22 cellular contexts compared by ENCODE assay signal in the genomic region with DNA sequence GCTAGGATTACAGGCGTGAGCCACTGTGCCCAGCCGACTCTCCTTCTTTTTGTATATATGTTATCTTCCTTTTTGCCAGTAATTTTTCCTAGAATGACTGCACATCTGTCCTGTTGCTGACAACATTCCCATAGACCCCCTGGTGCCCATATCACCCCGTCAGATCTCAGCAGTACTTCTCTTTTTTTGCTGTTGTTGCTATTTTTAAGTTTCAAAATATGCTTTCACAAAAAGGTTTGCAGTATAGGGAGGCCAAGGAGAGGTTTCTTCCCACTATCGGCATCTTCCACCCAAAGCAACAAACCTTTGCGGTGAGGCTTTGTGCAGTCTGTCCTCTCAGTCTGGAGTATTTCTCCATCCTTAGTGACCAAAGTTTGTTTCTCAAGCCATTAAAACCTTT. TPM values are rescaled to one million over a fixed set of nuclear protein-coding genes. Genes with fewer than 3 reads are reported as not detected.
DNase-seq lines count a peak whose midpoint lies in the region; ATAC-seq and TF ChIP-seq lines count a peak whose summit lies in the region.
"Had no signal": no experiment of that assay in that cellular context is flagged by ENCODE, and none has a peak within 500 bp of the region (broad histone marks: within the 10 kb centered on the region; RNA-seq: fewer than 3 reads in every experiment).

No MANE protein-coding gene starts in this region.

- CTCF ChIA-PET in activated CD8-positive, alpha-beta T cell treated with anti-CD3 and anti-CD28 coated beads for 36 hours (lab: Charles Lee): no interaction called here
- CTCF ChIA-PET in activated CD8-positive, alpha-beta T cell treated with anti-CD3 and anti-CD28 coated beads, Interleukin-2, amount 10 ng/mL, durations not matched to agents 7 days and 5 days (lab: Charles Lee): no interaction called here

- POLR2A ChIA-PET in activated CD8-positive, alpha-beta T cell treated with anti-CD3 and anti-CD28 coated beads for 36 hours (lab: Charles Lee): no interaction called here
- POLR2A ChIA-PET in activated CD8-positive, alpha-beta T cell treated with anti-CD3 and anti-CD28 coated beads, Interleukin-2, amount 10 ng/mL, durations not matched to agents 7 days and 5 days (lab: Charles Lee): no interaction called here

- no peak for ATAC-seq in activated CD8-positive, alpha-beta T cell treated with anti-CD3 and anti-CD28 coated beads for 36 hours
- ATAC-seq in activated CD8-positive, alpha-beta T cell treated with anti-CD3 and anti-CD28 coated beads, Interleukin-2, amount 10 ng/mL, durations not matched to agents 7 days and 5 days: no peak
- ATAC-seq in stimulated activated naive CD8-positive, alpha-beta T cell treated with anti-CD3 and anti-CD28 coated beads, Interleukin-15, amount 100 ng/mL, for 72 hours: no peak
- no peak for ATAC-seq in stimulated activated naive B cell treated with anti-CD40 and anti-IgM and Interleukin-4, amounts not matched to agents 10 μg/mL and 1 μg/mL and 100 μg/mL, for 72 hours (replicated peaks)
- no peak for ATAC-seq in HG03097 (IDR thresholded peaks at IDR 0.05; ENCODE audit: low FRiP score, unreplicated experiment)

- no peak overlapping the region for H3K4me3 Mint-ChIP-seq in activated CD8-positive, alpha-beta T cell treated with anti-CD3 and anti-CD28 coated beads for 36 hours
- H3K4me3 Mint-ChIP-seq in activated CD8-positive, alpha-beta T cell treated with anti-CD3 and anti-CD28 coated beads, Interleukin-2, amount 10 ng/mL, durations not matched to agents 7 days and 5 days: no peak overlapping the region
- H3K4me3 Mint-ChIP-seq in stimulated activated naive CD8-positive, alpha-beta T cell treated with anti-CD3 and anti-CD28 coated beads, Interleukin-15, Interleukin-2, amounts not matched to agents 100 ng/mL and 50 ng/mL, for 24 hours: no peak overlapping the region
- H3K4me3 Mint-ChIP-seq in stimulated activated naive CD8-positive, alpha-beta T cell treated with anti-CD3 and anti-CD28 coated beads, Interleukin-15, amount 100 ng/mL, for 72 hours: peak overlapping the region in 1 of 2 donors; percentile 17
- H3K4me3 Mint-ChIP-seq in activated T-helper 2 cell treated with anti-CD3 and anti-CD28 coated beads, Interferon-gamma antibody, Interleukin-2, Interleukin-4, amounts not matched to agents 10 μg/mL and 5 μg/mL and 100 μg/mL, durations not matched to agents 14 hours and 24 hours and 36 hours (ENCODE audit: low read depth): no peak overlapping the region
- H3K4me3 Mint-ChIP-seq in stimulated activated naive B cell treated with anti-CD40 and anti-IgM and Interleukin-4, amounts not matched to agents 10 μg/mL and 1 μg/mL and 100 μg/mL, for 72 hours: peak overlapping the region; percentile 2 to 49
- H3K4me3 Mint-ChIP-seq: CD4-positive, CD25-positive, alpha-beta regulatory T cell had no signal

- intact Hi-C loops in activated CD8-positive, alpha-beta T cell treated with anti-CD3 and anti-CD28 coated beads for 36 hours (cut with micrococcal nuclease): no loop called here
- intact Hi-C loops in activated T-helper 2 cell treated with anti-CD3 and anti-CD28 coated beads, Interferon-gamma antibody, Interleukin-2, Interleukin-4, amounts not matched to agents 10 μg/mL and 5 μg/mL and 100 μg/mL, durations not matched to agents 14 hours and 24 hours and 36 hours (cut with micrococcal nuclease): no loop called here

- H3K4me1 Mint-ChIP-seq in activated CD8-positive, alpha-beta T cell treated with anti-CD3 and anti-CD28 coated beads for 36 hours (ENCODE audit: low read depth): peaks cover 24% of the 10 kb centered on the region
- H3K4me1 Mint-ChIP-seq in activated CD8-positive, alpha-beta T cell treated with anti-CD3 and anti-CD28 coated beads, Interleukin-2, amount 10 ng/mL, durations not matched to agents 7 days and 5 days (ENCODE audit: low read depth): no peaks in the 10 kb centered on the region
- H3K4me1 Mint-ChIP-seq in stimulated activated naive CD8-positive, alpha-beta T cell treated with anti-CD3 and anti-CD28 coated beads, Interleukin-15, Interleukin-2, amounts not matched to agents 100 ng/mL and 50 ng/mL, for 24 hours (ENCODE audit: low read depth): peaks cover 25% of the 10 kb centered on the region
- peaks cover 51% of the 10 kb centered on the region for H3K4me1 Mint-ChIP-seq in stimulated activated naive CD8-positive, alpha-beta T cell treated with anti-CD3 and anti-CD28 coated beads, Interleukin-15, amount 100 ng/mL, for 72 hours
- H3K4me1 Mint-ChIP-seq in activated T-helper 2 cell treated with anti-CD3 and anti-CD28 coated beads, Interferon-gamma antibody, Interleukin-2, Interleukin-4, amounts not matched to agents 10 μg/mL and 5 μg/mL and 100 μg/mL, durations not matched to agents 14 hours and 24 hours and 36 hours (ENCODE audit: low read depth): peaks cover 26% of the 10 kb centered on the region
- H3K4me1 Mint-ChIP-seq in stimulated activated naive B cell treated with anti-CD40 and anti-IgM and Interleukin-4, amounts not matched to agents 10 μg/mL and 1 μg/mL and 100 μg/mL, for 72 hours: peaks cover 65 to 92% of the 10 kb centered on the region in 2 donors

- H3K27me3 Mint-ChIP-seq in activated CD8-positive, alpha-beta T cell treated with anti-CD3 and anti-CD28 coated beads for 36 hours: no peaks in the 10 kb centered on the region
- H3K27me3 Mint-ChIP-seq in activated CD8-positive, alpha-beta T cell treated with anti-CD3 and anti-CD28 coated beads, Interleukin-2, amount 10 ng/mL, durations not matched to agents 7 days and 5 days (ENCODE audit: low read depth): no peaks in the 10 kb centered on the region
- no peaks in the 10 kb centered on the region for H3K27me3 Mint-ChIP-seq in stimulated activated naive CD8-positive, alpha-beta T cell treated with anti-CD3 and anti-CD28 coated beads, Interleukin-15, Interleukin-2, amounts not matched to agents 100 ng/mL and 50 ng/mL, for 24 hours
- H3K27me3 Mint-ChIP-seq in stimulated activated naive CD8-positive, alpha-beta T cell treated with anti-CD3 and anti-CD28 coated beads, Interleukin-15, amount 100 ng/mL, for 72 hours: no peaks in the 10 kb centered on the region
- H3K27me3 Mint-ChIP-seq in activated T-helper 2 cell treated with anti-CD3 and anti-CD28 coated beads, Interferon-gamma antibody, Interleukin-2, Interleukin-4, amounts not matched to agents 10 μg/mL and 5 μg/mL and 100 μg/mL, durations not matched to agents 14 hours and 24 hours and 36 hours (ENCODE audit: low read depth): no peaks in the 10 kb centered on the region
- H3K27me3 Mint-ChIP-seq in stimulated activated naive B cell treated with anti-CD40 and anti-IgM and Interleukin-4, amounts not matched to agents 10 μg/mL and 1 μg/mL and 100 μg/mL, for 72 hours: no peaks in the 10 kb centered on the region
- H3K27me3 Mint-ChIP-seq: CD4-positive, CD25-positive, alpha-beta regulatory T cell had no signal

- peaks cover 73% of the 10 kb centered on the region for H3K36me3 Mint-ChIP-seq in activated CD8-positive, alpha-beta T cell treated with anti-CD3 and anti-CD28 coated beads for 36 hours (ENCODE audit: low read depth)
- peaks cover 89% of the 10 kb centered on the region for H3K36me3 Mint-ChIP-seq in activated CD8-positive, alpha-beta T cell treated with anti-CD3 and anti-CD28 coated beads, Interleukin-2, amount 10 ng/mL, durations not matched to agents 7 days and 5 days (ENCODE audit: low read depth)
- peaks cover 82% of the 10 kb centered on the region for H3K36me3 Mint-ChIP-seq in stimulated activated naive CD8-positive, alpha-beta T cell treated with anti-CD3 and anti-CD28 coated beads, Interleukin-15, Interleukin-2, amounts not matched to agents 100 ng/mL and 50 ng/mL, for 24 hours (ENCODE audit: low read depth)
- H3K36me3 Mint-ChIP-seq in activated T-helper 2 cell treated with anti-CD3 and anti-CD28 coated beads, Interferon-gamma antibody, Interleukin-2, Interleukin-4, amounts not matched to agents 10 μg/mL and 5 μg/mL and 100 μg/mL, durations not matched to agents 14 hours and 24 hours and 36 hours (ENCODE audit: low read depth): peaks cover 93% of the 10 kb centered on the region
- peaks cover 75 to 91% of the 10 kb centered on the region in 2 donors for H3K36me3 Mint-ChIP-seq in stimulated activated naive B cell treated with anti-CD40 and anti-IgM and Interleukin-4, amounts not matched to agents 10 μg/mL and 1 μg/mL and 100 μg/mL, for 72 hours

- DNase-seq in activated CD8-positive, alpha-beta T cell treated with anti-CD3 and anti-CD28 coated beads for 36 hours: no peak
- DNase-seq in activated CD8-positive, alpha-beta T cell treated with anti-CD3 and anti-CD28 coated beads, Interleukin-2, amount 10 ng/mL, durations not matched to agents 7 days and 5 days: no peak
- no peak for DNase-seq in stimulated activated naive CD8-positive, alpha-beta T cell treated with anti-CD3 and anti-CD28 coated beads, Interleukin-15, amount 100 ng/mL, for 72 hours
- DNase-seq in activated T-helper 2 cell treated with anti-CD3 and anti-CD28 coated beads, Interferon-gamma antibody, Interleukin-2, Interleukin-4, amounts not matched to agents 10 μg/mL and 5 μg/mL and 100 μg/mL, durations not matched to agents 14 hours and 24 hours and 36 hours (ENCODE audit: low spot score): no peak
- no peak for DNase-seq in stimulated activated naive B cell treated with anti-CD40 and anti-IgM and Interleukin-4, amounts not matched to agents 10 μg/mL and 1 μg/mL and 100 μg/mL, for 72 hours
- no peak for DNase-seq in NCI-H526 (lab: John Stamatoyannopoulos, UW)
- DNase-seq: 8988T; CD4-positive, CD25-positive, alpha-beta regulatory T cell; DMS153; DND-41; NCI-H1092 treated with DMSO at 0.1 percent for 48 hours; NCI-H1436; NCI-H187 treated with DMSO at 0.1 percent for 48 hours; NCI-H2171 treated with DMSO at 0.1 percent for 48 hours; NCI-H345; NCI-H524; NCI-H774; PC-9; Right ventricle myocardium superior had no signal

- H3K27ac Mint-ChIP-seq in activated CD8-positive, alpha-beta T cell treated with anti-CD3 and anti-CD28 coated beads for 36 hours: peak overlapping the region; percentile 31
- no peak overlapping the region for H3K27ac Mint-ChIP-seq in activated CD8-positive, alpha-beta T cell treated with anti-CD3 and anti-CD28 coated beads, Interleukin-2, amount 10 ng/mL, durations not matched to agents 7 days and 5 days
- peak overlapping the region; percentile 1 for H3K27ac Mint-ChIP-seq in stimulated activated naive CD8-positive, alpha-beta T cell treated with anti-CD3 and anti-CD28 coated beads, Interleukin-15, Interleukin-2, amounts not matched to agents 100 ng/mL and 50 ng/mL, for 24 hours
- peak overlapping the region in 1 of 2 donors; percentile 33 for H3K27ac Mint-ChIP-seq in stimulated activated naive CD8-positive, alpha-beta T cell treated with anti-CD3 and anti-CD28 coated beads, Interleukin-15, amount 100 ng/mL, for 72 hours
- H3K27ac Mint-ChIP-seq in activated T-helper 2 cell treated with anti-CD3 and anti-CD28 coated beads, Interferon-gamma antibody, Interleukin-2, Interleukin-4, amounts not matched to agents 10 μg/mL and 5 μg/mL and 100 μg/mL, durations not matched to agents 14 hours and 24 hours and 36 hours: peak overlapping the region; percentile 51
- peak overlapping the region; percentile 87 for H3K27ac Mint-ChIP-seq in stimulated activated naive B cell treated with anti-CD40 and anti-IgM and Interleukin-4, amounts not matched to agents 10 μg/mL and 1 μg/mL and 100 μg/mL, for 72 hours
- H3K27ac Mint-ChIP-seq: CD4-positive, CD25-positive, alpha-beta regulatory T cell had no signal

- TF ChIP-seq CTCF in activated CD8-positive, alpha-beta T cell treated with anti-CD3 and anti-CD28 coated beads for 36 hours (IDR thresholded peaks at IDR 0.05): no peak

- H3K9me3 Mint-ChIP-seq in activated CD8-positive, alpha-beta T cell treated with anti-CD3 and anti-CD28 coated beads for 36 hours: no peaks in the 10 kb centered on the region
- H3K9me3 Mint-ChIP-seq in activated CD8-positive, alpha-beta T cell treated with anti-CD3 and anti-CD28 coated beads, Interleukin-2, amount 10 ng/mL, durations not matched to agents 7 days and 5 days (ENCODE audit: insufficient read depth): no peaks in the 10 kb centered on the region
- no peaks in the 10 kb centered on the region for H3K9me3 Mint-ChIP-seq in stimulated activated naive CD8-positive, alpha-beta T cell treated with anti-CD3 and anti-CD28 coated beads, Interleukin-15, Interleukin-2, amounts not matched to agents 100 ng/mL and 50 ng/mL, for 24 hours
- H3K9me3 Mint-ChIP-seq in stimulated activated naive CD8-positive, alpha-beta T cell treated with anti-CD3 and anti-CD28 coated beads, Interleukin-15, amount 100 ng/mL, for 72 hours: no peaks in the 10 kb centered on the region
- no peaks in the 10 kb centered on the region for H3K9me3 Mint-ChIP-seq in activated T-helper 2 cell treated with anti-CD3 and anti-CD28 coated beads, Interferon-gamma antibody, Interleukin-2, Interleukin-4, amounts not matched to agents 10 μg/mL and 5 μg/mL and 100 μg/mL, durations not matched to agents 14 hours and 24 hours and 36 hours
- peaks cover 2 to 4% of the 10 kb centered on the region in 2 donors for H3K9me3 Mint-ChIP-seq in stimulated activated naive B cell treated with anti-CD40 and anti-IgM and Interleukin-4, amounts not matched to agents 10 μg/mL and 1 μg/mL and 100 μg/mL, for 72 hours

RNA-seq across cellular contexts. Expression of a gene that starts 23.1 kb away (rescaled TPM):
- total RNA-seq in activated CD8-positive, alpha-beta T cell treated with anti-CD3 and anti-CD28 coated beads for 36 hours: 10 to 100 TPM; 26.8 to 27.0 TPM
- total RNA-seq in activated CD8-positive, alpha-beta T cell treated with anti-CD3 and anti-CD28 coated beads, Interleukin-2, amount 10 ng/mL, durations not matched to agents 7 days and 5 days: 10 to 100 TPM; 53.1 to 55.6 TPM
- 36.6 and 36.7 TPM in 2 replicates for total RNA-seq in activated T-helper 2 cell treated with anti-CD3 and anti-CD28 coated beads, Interferon-gamma antibody, Interleukin-2, Interleukin-4, amounts not matched to agents 10 μg/mL and 5 μg/mL and 100 μg/mL, durations not matched to agents 14 hours and 24 hours and 36 hours
- total RNA-seq: H4, PC-9 had no signal

Comparison
In these comparisons a context has a peak if more than half of its experiments do, and no peak if none do; other contexts are left out.
1. H3K4me3 Mint-ChIP-seq: peak in stimulated activated naive B cell treated with anti-CD40 and anti-IgM and Interleukin-4, amounts not matched to agents 10 μg/mL and 1 μg/mL and 100 μg/mL, for 72 hours (2 of 2); none in activated CD8-positive, alpha-beta T cell treated with anti-CD3 and anti-CD28 coated beads for 36 hours (single experiment), activated CD8-positive, alpha-beta T cell treated with anti-CD3 and anti-CD28 coated beads, Interleukin-2, amount 10 ng/mL, durations not matched to agents 7 days and 5 days (single experiment), stimulated activated naive CD8-positive, alpha-beta T cell treated with anti-CD3 and anti-CD28 coated beads, Interleukin-15, Interleukin-2, amounts not matched to agents 100 ng/mL and 50 ng/mL, for 24 hours (single experiment) and activated T-helper 2 cell treated with anti-CD3 and anti-CD28 coated beads, Interferon-gamma antibody, Interleukin-2, Interleukin-4, amounts not matched to agents 10 μg/mL and 5 μg/mL and 100 μg/mL, durations not matched to agents 14 hours and 24 hours and 36 hours (single experiment).